3 cellular contexts compared by ENCODE assay signal in genomic region chr13:51091839-51092238, GRCh38.
TF ChIP-seq lines count a peak whose summit lies in the region.

No MANE protein-coding gene starts in this region.

TF ChIP-seq in GM23338, 12 proteins besides CTCF, POLR2A, EP300 and RAD21 (continued from another document and continues in another):
- no peak for TF ChIP-seq REST (IDR thresholded peaks at IDR 0.05; ENCODE audit: unreplicated experiment)
- TF ChIP-seq STAT1 (IDR thresholded peaks at IDR 0.05; ENCODE audit: unreplicated experiment), result no peak
- TF ChIP-seq EZH2 (IDR thresholded peaks at IDR 0.05; ENCODE audit: low read depth, unreplicated experiment), result no peak
- no peak for TF ChIP-seq NANOG (IDR thresholded peaks at IDR 0.05; ENCODE audit: borderline replicate concordance)

TF ChIP-seq in HCT116, 20 proteins besides CTCF, POLR2A, EP300 and RAD21 (continued from another document):
- TF ChIP-seq REST (IDR thresholded peaks at IDR 0.05; ENCODE audit: low read depth) (no peak), MAX (IDR thresholded peaks at IDR 0.05) (no peak), JUND (IDR thresholded peaks at IDR 0.05) (no peak), SP1 (IDR thresholded peaks at IDR 0.05; ENCODE audit: low read depth) (no peak), CEBPB (IDR thresholded peaks at IDR 0.05; ENCODE audit: low read depth) (no peak), ZFX (IDR thresholded peaks at IDR 0.05) (no peak)
TF ChIP-seq in HCT116: peak in this region for 0.

TF ChIP-seq in WTC11, 78 proteins besides CTCF, POLR2A, EP300 and RAD21 (continued from another document):
- no peak for TF ChIP-seq ZNF512 (CRISPR knock-in tag; IDR thresholded peaks at IDR 0.05; ENCODE audit: borderline replicate concordance)
- TF ChIP-seq NFATC4 (CRISPR knock-in tag; IDR thresholded peaks at IDR 0.05), result no peak
- no peak for TF ChIP-seq CREB1 (CRISPR knock-in tag; IDR thresholded peaks at IDR 0.05)
- no peak for TF ChIP-seq ZNF232 (CRISPR knock-in tag; IDR thresholded peaks at IDR 0.05)
- TF ChIP-seq PREB (CRISPR knock-in tag; IDR thresholded peaks at IDR 0.05; ENCODE audit: borderline replicate concordance), result no peak
- no peak for TF ChIP-seq ZNF317 (CRISPR knock-in tag; IDR thresholded peaks at IDR 0.05; ENCODE audit: borderline replicate concordance, low read depth)
- TF ChIP-seq ZMAT4 (CRISPR knock-in tag; IDR thresholded peaks at IDR 0.05), result no peak
